Comparison of ENCODE assay signal across 8 cellular contexts in genomic region chr7:97971120-97971989, GRCh38. TPM values are rescaled to one million over a fixed set of nuclear protein-coding genes. Genes with fewer than 3 reads are reported as not detected.
DNase-seq lines count a peak whose midpoint lies in the region; ATAC-seq and TF ChIP-seq lines count a peak whose summit lies in the region.

No MANE protein-coding gene starts in this region.

- CTCF ChIA-PET in HCT116 (lab: Charles Lee) = interaction anchor here (0.7 kb wide), 1 partner anchor 965 kb away, joined by 3 read pairs; no protein-coding TSS in a partner anchor

- peaks cover 2 to 10% of the 10 kb centered on the region in 2 experiments; a peak in 2 of 4 replicates for H3K4me1 ChIP-seq in HCT116 (ENCODE audit: control insufficient read depth in 1 of 2, insufficient read depth in 2 of 2, low read length in 2 of 2)

- TF ChIP-seq RAD21 in HCT116 (IDR thresholded peaks at IDR 0.05; ENCODE audit: low read depth) = no peak

- RAD21 ChIA-PET in HCT116 (lab: Charles Lee; ENCODE audit: low non-redundant PET in 1 of 2, low total read pairs in 2 of 2, uncharacterized antibody in 2 of 2, unreplicated experiment in 2 of 2) = interaction anchor here in 1 of 2 experiments (0.7 kb wide), 1 partner anchor 115 kb away, joined by 3 read pairs; no protein-coding TSS in a partner anchor

- peak overlapping the region; percentile 65 for H3K27ac ChIP-seq in HCT116 (ENCODE audit: low read depth, low read length)

- peaks cover 41% of the 10 kb centered on the region for H3K79me2 ChIP-seq in HCT116 (ENCODE audit: insufficient read depth, low read length)

- H3K27me3 ChIP-seq in HCT116 (ENCODE audit: insufficient read depth, low read length) = no peaks in the 10 kb centered on the region

- BruUV-seq in HCT116 (replicated peaks; lab: Mats Ljungman, UMichigan) = TSS peak; percentile 43

- peak overlapping the region; percentile 88 for H3K9ac ChIP-seq in HCT116 (ENCODE audit: low read length)

- no peak for TF ChIP-seq POLR2A in HCT116 (IDR thresholded peaks at IDR 0.05; ENCODE audit: borderline replicate concordance, extremely low read depth, insufficient read depth, insufficient read length)

- POLR2A ChIA-PET in HCT116 (lab: Charles Lee) = interaction anchor here (0.6 kb wide), 1 partner anchor 484 kb away, joined by 3 read pairs; no protein-coding TSS in a partner anchor

- H3K4me3 ChIP-seq in HCT116 (replicated peaks in 1 of 2; ENCODE audit: low read depth in 1 of 2, low read length in 2 of 2) (peak overlapping the region; percentile 93 to 95), foreskin fibroblast (ENCODE audit: low read depth in 1 of 2, low read length in 2 of 2) (peak overlapping the region; percentile 84 to 85)

- H2AFZ ChIP-seq in HCT116 (ENCODE audit: low read depth, low read length, poor library complexity, severe bottlenecking) = no peak overlapping the region

- H3K9me2 ChIP-seq in HCT116 (ENCODE audit: insufficient read depth) = no peaks in the 10 kb centered on the region

- no peaks in the 10 kb centered on the region for H3K36me3 ChIP-seq in HCT116 (ENCODE audit: control insufficient read depth in 1 of 2, insufficient read depth in 2 of 2, low read length in 2 of 2)

- TF ChIP-seq CTCF in HCT116 (IDR thresholded peaks at IDR 0.05 in 2 of 3, conservative IDR thresholded peaks at IDR 0.05 in 1 of 3; ENCODE audit: borderline replicate concordance in 1 of 3, insufficient read depth in 1 of 3, low read depth in 2 of 3, low read length in 2 of 3) (no peak), foreskin fibroblast (IDR thresholded peaks at IDR 0.05; ENCODE audit: low read depth, low read length) (no peak)

- no peaks in the 10 kb centered on the region for H3K9me3 ChIP-seq in HCT116 (ENCODE audit: control insufficient read depth in 1 of 2, insufficient read depth in 1 of 2, low read depth in 1 of 2, low read length in 2 of 2)

- peak overlapping the region; percentile 93 for H3K4me2 ChIP-seq in HCT116 (ENCODE audit: low read length)

- no peaks in the 10 kb centered on the region for H4K20me1 ChIP-seq in HCT116 (ENCODE audit: insufficient read depth)

- no peak for DNase-seq in activated CD4-positive, CD25-positive, alpha-beta regulatory T cell treated with anti-CD3 and anti-CD28 coated beads, Interleukin-2, amount 50 U/mL, for 72 hours
- DNase-seq in HCT116 (ENCODE audit: low read depth, low spot score) (no peak), LoVo (ENCODE audit: low spot score) (peak; percentile 32), foreskin fibroblast (peak; percentile 10 to 43), non-pigmented ciliary epithelial cell (ENCODE audit: low read depth) (peak; percentile 3), occipital lobe (lab: John Stamatoyannopoulos, UW) (no peak)
- peak; percentile 28 for DNase-seq in activated CD8-positive, alpha-beta memory T cell treated with anti-CD3 and anti-CD28 coated beads, Interleukin-2, amount 50 U/mL, for 4 hours

- intact Hi-C loops in HCT116 (cut with micrococcal nuclease) = no loop called here

- peak; percentile 29 to 37 for ATAC-seq in activated CD4-positive, CD25-positive, alpha-beta regulatory T cell treated with anti-CD3 and anti-CD28 coated beads, Interleukin-2, amount 50 U/mL, for 24 hours
- ATAC-seq in HCT116 = peak; percentile 14

TF ChIP-seq in HCT116, 20 proteins besides CTCF, POLR2A, EP300 and RAD21:
- TF ChIP-seq CEBPB (IDR thresholded peaks at IDR 0.05; ENCODE audit: low read depth) (no peak), MAX (IDR thresholded peaks at IDR 0.05) (0 out of 2 replicates have a peak, but pooled peaks have one; percentile 58)
TF ChIP-seq in HCT116: peak in this region for 1.

RNA-seq across cellular contexts. Expression of gene OCM2, which starts 18.6 kb away (rescaled TPM):
- total RNA-seq in HCT116 (2021; ENCODE audit: unreplicated experiment) (not detected), occipital lobe (not detected)
- polyA plus RNA-seq in HCT116 (2012) = not detected in 2 replicates

Comparison
In these comparisons a context has a peak if more than half of its experiments do, and no peak if none do; other contexts are left out.
1. DNase-seq: peak in LoVo (single experiment), activated CD8-positive, alpha-beta memory T cell treated with anti-CD3 and anti-CD28 coated beads, Interleukin-2, amount 50 U/mL, for 4 hours (single experiment), foreskin fibroblast (2 of 2) and non-pigmented ciliary epithelial cell (single experiment); none in activated CD4-positive, CD25-positive, alpha-beta regulatory T cell treated with anti-CD3 and anti-CD28 coated beads, Interleukin-2, amount 50 U/mL, for 72 hours (single experiment), HCT116 (single experiment) and occipital lobe (single experiment).